ENCODE assay signal across 12 cellular contexts in the genomic region with DNA sequence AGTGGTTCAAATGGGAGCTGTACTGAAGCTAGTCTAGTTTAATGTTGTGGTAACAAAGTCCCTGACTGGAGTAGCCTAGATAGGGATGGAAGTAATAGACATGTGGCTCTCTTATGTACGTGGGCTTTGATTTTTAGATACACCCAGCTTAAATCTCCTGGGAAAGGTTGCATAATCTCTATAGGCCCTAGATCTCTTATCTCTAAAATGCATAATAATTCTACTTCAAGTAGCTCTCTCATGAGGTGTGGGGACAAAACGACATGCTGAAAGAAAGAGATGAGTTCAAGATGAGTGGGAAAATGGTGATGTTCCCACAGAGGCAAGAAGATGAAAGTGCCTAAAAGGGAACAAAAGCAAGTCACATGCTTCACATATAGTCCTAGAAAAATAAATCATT.
DNase-seq lines count a peak whose midpoint lies in the region; ATAC-seq and TF ChIP-seq lines count a peak whose summit lies in the region.
"Had no signal": no experiment of that assay in that cellular context is flagged by ENCODE, and none has a peak within 500 bp of the region (broad histone marks: within the 10 kb centered on the region; RNA-seq: fewer than 3 reads in every experiment).

No MANE protein-coding gene starts in this region.

- peak overlapping the region; percentile 66 to 84 for H3K4me3 Mint-ChIP-seq in activated T-cell treated with anti-CD3 and anti-CD28 coated beads, Interleukin-2, amount 50 U/mL, for 72 hours

- TF ChIP-seq POLR2A in stomach (IDR thresholded peaks at IDR 0.05), result no peak

- peaks cover 37% of the 10 kb centered on the region for H3K4me1 ChIP-seq in effector memory CD4-positive, alpha-beta T cell (ENCODE audit: control insufficient read depth, insufficient read depth, low read length, poor library complexity, severe bottlenecking)
- peaks cover 0 to 9% (median 0%) of the 10 kb centered on the region in 4 donors for H3K4me1 ChIP-seq in stomach
- H3K4me1 ChIP-seq: parathyroid adenoma had no signal

- peak overlapping the region; percentile 68 for H3K27ac Mint-ChIP-seq in activated T-cell treated with anti-CD3 and anti-CD28 coated beads, Interleukin-2, amount 50 U/mL, for 72 hours

- peaks cover 85% of the 10 kb centered on the region for H3K4me1 Mint-ChIP-seq in activated T-cell treated with anti-CD3 and anti-CD28 coated beads, Interleukin-2, amount 50 U/mL, for 72 hours (ENCODE audit: low read depth)

- H3K4me3 ChIP-seq in effector memory CD4-positive, alpha-beta T cell (ENCODE audit: insufficient read depth, low read depth, low read length, poor library complexity, severe bottlenecking), result no peak overlapping the region
- H3K4me3 ChIP-seq in stomach, result no peak overlapping the region
- H3K4me3 ChIP-seq: esophagus muscularis mucosa had no signal

- TF ChIP-seq CTCF in stomach (IDR thresholded peaks at IDR 0.05), result no peak

- no peaks in the 10 kb centered on the region for H3K27me3 Mint-ChIP-seq in activated T-cell treated with anti-CD3 and anti-CD28 coated beads, Interleukin-2, amount 50 U/mL, for 72 hours (ENCODE audit: low read depth)

- 70 to 74% (median 71%) methylated on average over 2 of the region's 2 CpGs for WGBS in stomach, 5 donors

- no peaks in the 10 kb centered on the region for H3K27me3 ChIP-seq in effector memory CD4-positive, alpha-beta T cell (replicated peaks; ENCODE audit: control insufficient read depth, insufficient read depth, low read length, poor library complexity, severe bottlenecking)
- H3K27me3 ChIP-seq in stomach, result no peaks in the 10 kb centered on the region
- H3K27me3 ChIP-seq: esophagus muscularis mucosa had no signal

- no peaks in the 10 kb centered on the region for H3K36me3 Mint-ChIP-seq in activated T-cell treated with anti-CD3 and anti-CD28 coated beads, Interleukin-2, amount 50 U/mL, for 72 hours (ENCODE audit: insufficient read depth in 2 of 2)

- no peaks in the 10 kb centered on the region for H3K9me3 Mint-ChIP-seq in activated T-cell treated with anti-CD3 and anti-CD28 coated beads, Interleukin-2, amount 50 U/mL, for 72 hours

- DNase-seq in activated T-cell treated with anti-CD3 and anti-CD28 coated beads, Interleukin-2, amount 50 U/mL, for 72 hours, result no peak
- DNase-seq in activated T-cell treated with anti-CD3 and anti-CD28 coated beads, Interleukin-2, amount 50 U/mL, for 1 hour, result no peak
- DNase-seq in OCI-M1 (lab: John Stamatoyannopoulos, UW) (peak; percentile 73), stomach (no peak), NOMO-1 treated with DMSO at 0.1 percent for 48 hours (lab: John Stamatoyannopoulos, UW; ENCODE audit: unreplicated experiment) (no peak), NOMO-1 (lab: John Stamatoyannopoulos, UW; ENCODE audit: unreplicated experiment in 2 of 2) (no peak), NCI-H774 (lab: John Stamatoyannopoulos, UW) (no peak)
- no peak for DNase-seq in effector memory CD4-positive, alpha-beta T cell
- DNase-seq: activated effector memory CD4-positive, alpha-beta T cell treated with anti-CD3 and anti-CD28 coated beads, Interleukin-2, amount 50 U/mL, for 16 hours; RPMI8226 had no signal

- intact Hi-C loops in stomach (cut with DNase I; ENCODE audit: low total_unique reads), result no loop called here

- peak overlapping the region; percentile 62 for H3K27ac ChIP-seq in effector memory CD4-positive, alpha-beta T cell (ENCODE audit: insufficient read depth, low read length, poor library complexity, severe bottlenecking)
- H3K27ac ChIP-seq in stomach, result peak overlapping the region in 4 of 5 donors; percentile 14 to 74 (median 42)
- H3K27ac ChIP-seq: parathyroid adenoma had no signal

- H3K9me3 ChIP-seq in effector memory CD4-positive, alpha-beta T cell (ENCODE audit: control insufficient read depth, low read length), result no peaks in the 10 kb centered on the region
- no peaks in the 10 kb centered on the region for H3K9me3 ChIP-seq in stomach
- H3K9me3 ChIP-seq: esophagus muscularis mucosa had no signal

- no peaks in the 10 kb centered on the region for H3K36me3 ChIP-seq in effector memory CD4-positive, alpha-beta T cell (ENCODE audit: control insufficient read depth, insufficient read depth, low read length)
- H3K36me3 ChIP-seq in stomach, result no peaks in the 10 kb centered on the region
- H3K36me3 ChIP-seq: esophagus muscularis mucosa had no signal

- no peak for TF ChIP-seq EP300 in stomach (IDR thresholded peaks at IDR 0.05)

- ATAC-seq in activated T-cell treated with anti-CD3 and anti-CD28 coated beads, Interleukin-2, amount 50 U/mL, for 72 hours (replicated peaks in 1 of 2), result no peak
